In genomic region chr11:40445391-40445790, GRCh38 we compare ENCODE assay signal across 27 cellular contexts.
A peak's percentile ranks its signal among the peaks of the same experiment; 100 is the strongest.
DNase-seq lines count a peak whose midpoint lies in the region; ATAC-seq, FAIRE-seq and TF ChIP-seq lines count a peak whose summit lies in the region.
"Had no signal": no experiment of that assay in that cellular context is flagged by ENCODE, and none has a peak within 500 bp of the region (broad histone marks: within the 10 kb centered on the region; RNA-seq: fewer than 3 reads in every experiment).

No MANE protein-coding gene starts in this region.

- no TSS peak for BruUV-seq in HepG2 (replicated peaks; lab: Mats Ljungman, UMichigan)

- H3K4me3 ChIP-seq in HepG2 (replicated peaks in 1 of 3; ENCODE audit: insufficient read depth in 1 of 3, low read depth in 2 of 3, low read length in 3 of 3) (no peak overlapping the region), right lobe of liver (no peak overlapping the region)
- H3K4me3 ChIP-seq: BLaER1 treated with 17β-estradiol and CSF1 and Interleukin-3, amounts not matched to agents 10 nM and 100 nM; left ventricle myocardium inferior; smooth muscle cell; tibial nerve had no signal

- no peak for ATAC-seq in HepG2
- ATAC-seq in right lobe of liver: no peak
- ATAC-seq in foreskin keratinocyte: no peak
- no peak for ATAC-seq in HG03175 (IDR thresholded peaks at IDR 0.05; ENCODE audit: unreplicated experiment)
- ATAC-seq in GM21619 (IDR thresholded peaks at IDR 0.05; ENCODE audit: unreplicated experiment): no peak
- ATAC-seq: stimulated activated naive CD8-positive, alpha-beta T cell treated with anti-CD3 and anti-CD28 coated beads, Interleukin-15, amount 100 ng/mL, for 72 hours; T-cell had no signal

- H3K9ac ChIP-seq in HepG2 (ENCODE audit: insufficient read depth, low read depth, low read length): no peak overlapping the region
- H3K9ac ChIP-seq: BLaER1 treated with 17β-estradiol and CSF1 and Interleukin-3, amounts not matched to agents 10 nM and 100 nM had no signal

- peak; percentile 8 for DNase-seq in HepG2 (ENCODE audit: low spot score)
- DNase-seq in right lobe of liver: no peak
- DNase-seq in RPMI7951 (ENCODE audit: low read depth): peak; percentile 15
- DNase-seq in foreskin keratinocyte: peak; percentile 2 to 26
- DNase-seq in NCI-H2029 treated with DMSO at 0.1 percent for 48 hours (lab: John Stamatoyannopoulos, UW): no peak
- DNase-seq in NCI-H146 (lab: John Stamatoyannopoulos, UW): no peak
- DNase-seq: activated CD4-positive, alpha-beta T cell treated with anti-CD3 and anti-CD28 coated beads, Interleukin-2, amount 10 ng/mL, durations not matched to agents 24 days and 14 days; activated naive CD8-positive, alpha-beta T cell treated with anti-CD3 and anti-CD28 coated beads, Interleukin-2, amount 10 ng/mL, durations not matched to agents 7 days and 5 days; brain microvascular endothelial cell; head of caudate nucleus; left ventricle myocardium inferior; NCI-H1092; NCI-H69; Right ventricle myocardium superior; stimulated activated CD4-positive, alpha-beta T cell treated with anti-CD3 and anti-CD28 coated beads, Interleukin-4, amount 100 ng/mL, for 24 hours; stimulated activated naive CD8-positive, alpha-beta T cell treated with anti-CD3 and anti-CD28 coated beads, Interleukin-15, amount 100 ng/mL, for 72 hours; T-cell had no signal

- H3K4me1 ChIP-seq in HepG2 (ENCODE audit: insufficient read depth, low read length) (no peaks in the 10 kb centered on the region), right lobe of liver (no peaks in the 10 kb centered on the region), foreskin keratinocyte (no peaks in the 10 kb centered on the region)
- H3K4me1 ChIP-seq: BLaER1 treated with 17β-estradiol and CSF1 and Interleukin-3, amounts not matched to agents 10 nM and 100 nM; left ventricle myocardium inferior; tibial nerve had no signal

- CTCF ChIA-PET in HepG2 (lab: Yijun Ruan, JAX; ENCODE audit: low intra/inter-chr PET ratio, low total read pairs): no interaction called here

- no peak for TF ChIP-seq RAD21 in HepG2 (CRISPR knock-in tag; IDR thresholded peaks at IDR 0.05)

- peaks cover 76% of the 10 kb centered on the region for H3K9me3 ChIP-seq in HepG2 (ENCODE audit: low read length)
- H3K9me3 ChIP-seq in right lobe of liver: peaks cover 0 to 6% (median 0%) of the 10 kb centered on the region in 4 donors
- H3K9me3 ChIP-seq: neutrophil had no signal

- TF ChIP-seq CTCF in HepG2 (CRISPR knock-in tag; IDR thresholded peaks at IDR 0.05) (no peak), right lobe of liver (IDR thresholded peaks at IDR 0.05) (no peak), foreskin keratinocyte (conservative IDR thresholded peaks at IDR 0.05) (no peak)

- no peaks in the 10 kb centered on the region for H3K79me2 ChIP-seq in HepG2 (ENCODE audit: insufficient read depth, low read length)

- H3K4me2 ChIP-seq in HepG2 (ENCODE audit: low read depth, low read length): no peak overlapping the region
- H3K4me2 ChIP-seq: BLaER1 treated with 17β-estradiol and CSF1 and Interleukin-3, amounts not matched to agents 10 nM and 100 nM; smooth muscle cell had no signal

- in situ Hi-C loops in HepG2 (cut with HindIII; ENCODE audit: extremely low pct_ligation_motif_present, low pct_unique_long_range_greater_than_20kb): no loop called here

- H2AFZ ChIP-seq in HepG2 (ENCODE audit: low read length): no peak overlapping the region

- intact Hi-C loops in HepG2 (cut with micrococcal nuclease; ENCODE audit: unreplicated experiment): no loop called here
- intact Hi-C loops in right lobe of liver (cut with DNase I): no loop called here

- no peak for TF ChIP-seq POLR2A in HepG2 (IDR thresholded peaks at IDR 0.05; ENCODE audit: insufficient read depth in 1 of 2, low read depth in 2 of 2, low read length in 2 of 2)
- no peak for TF ChIP-seq POLR2A in right lobe of liver (IDR thresholded peaks at IDR 0.05)

- POLR2A ChIA-PET in HepG2 (lab: Yijun Ruan, JAX): no interaction called here

- FAIRE-seq in HepG2 (lab: Jason Lieb, UNC): no peak
- FAIRE-seq: A204.1, colon, D721Med, G401.6 had no signal

- H3K27ac ChIP-seq in HepG2 (ENCODE audit: extremely low read length, insufficient read depth, low read length) (no peak overlapping the region), right lobe of liver (no peak overlapping the region), foreskin keratinocyte (no peak overlapping the region)
- H3K27ac ChIP-seq: BLaER1 treated with 17β-estradiol and CSF1 and Interleukin-3, amounts not matched to agents 10 nM and 100 nM; brain microvascular endothelial cell; left ventricle myocardium inferior; neutrophil; tibial nerve had no signal

- 1% methylated on average over 4 of the region's 4 CpGs for WGBS in HepG2 (ENCODE audit: low lambda C conversion rate)
- 82% methylated on average over 4 of the region's 4 CpGs for WGBS in right lobe of liver (ENCODE audit: insufficient coverage, low coverage, low lambda C conversion rate, missing lambda C conversion rate)

- H3K27me3 ChIP-seq in HepG2 (ENCODE audit: control insufficient read depth in 1 of 2, insufficient read depth in 2 of 2, low read length in 2 of 2) (no peaks in the 10 kb centered on the region), right lobe of liver (no peaks in the 10 kb centered on the region), foreskin keratinocyte (no peaks in the 10 kb centered on the region)
- H3K27me3 ChIP-seq: BLaER1 treated with 17β-estradiol and CSF1 and Interleukin-3, amounts not matched to agents 10 nM and 100 nM; brain microvascular endothelial cell; neutrophil; tibial nerve had no signal

- H4K20me1 ChIP-seq in HepG2 (ENCODE audit: insufficient read depth, low read length): no peaks in the 10 kb centered on the region
- H4K20me1 ChIP-seq: BLaER1 treated with 17β-estradiol and CSF1 and Interleukin-3, amounts not matched to agents 10 nM and 100 nM had no signal

- no peaks in the 10 kb centered on the region for H3K36me3 ChIP-seq in HepG2 (replicated peaks in 1 of 2; ENCODE audit: control insufficient read depth in 1 of 2, insufficient read depth in 2 of 2, low read length in 2 of 2)
- H3K36me3 ChIP-seq in right lobe of liver: no peaks in the 10 kb centered on the region
- H3K36me3 ChIP-seq: BLaER1 treated with 17β-estradiol and CSF1 and Interleukin-3, amounts not matched to agents 10 nM and 100 nM; brain microvascular endothelial cell; left ventricle myocardium inferior; neutrophil; tibial nerve had no signal

- TF ChIP-seq EP300 in HepG2 (IDR thresholded peaks at IDR 0.05; ENCODE audit: low read depth in 2 of 2, low read length in 2 of 2): no peak
- TF ChIP-seq EP300 in HepG2 (CRISPR knock-in tag; IDR thresholded peaks at IDR 0.05; ENCODE audit: borderline replicate concordance): no peak

TF ChIP-seq in HepG2, 621 proteins besides CTCF, POLR2A, EP300 and RAD21 (continues in another document):
- TF ChIP-seq SATB2 (CRISPR knock-in tag; IDR thresholded peaks at IDR 0.05): no peak
- TF ChIP-seq, protein P1, sequence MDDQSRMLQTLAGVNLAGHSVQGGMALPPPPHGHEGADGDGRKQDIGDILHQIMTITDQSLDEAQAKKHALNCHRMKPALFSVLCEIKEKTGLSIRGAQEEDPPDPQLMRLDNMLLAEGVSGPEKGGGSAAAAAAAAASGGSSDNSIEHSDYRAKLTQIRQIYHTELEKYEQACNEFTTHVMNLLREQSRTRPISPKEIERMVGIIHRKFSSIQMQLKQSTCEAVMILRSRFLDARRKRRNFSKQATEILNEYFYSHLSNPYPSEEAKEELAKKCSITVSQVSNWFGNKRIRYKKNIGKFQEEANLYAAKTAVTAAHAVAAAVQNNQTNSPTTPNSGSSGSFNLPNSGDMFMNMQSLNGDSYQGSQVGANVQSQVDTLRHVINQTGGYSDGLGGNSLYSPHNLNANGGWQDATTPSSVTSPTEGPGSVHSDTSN (CRISPR knock-in tag; IDR thresholded peaks at IDR 0.05; ENCODE audit: borderline replicate concordance): no peak

Comparison
In these comparisons a context has a peak if more than half of its experiments do, and no peak if none do; other contexts are left out.
1. DNase-seq: peak in HepG2 (single experiment), RPMI7951 (single experiment) and foreskin keratinocyte (2 of 2); none in right lobe of liver (0 of 3), NCI-H2029 treated with DMSO at 0.1 percent for 48 hours (single experiment) and NCI-H146 (single experiment).